Comparison of ENCODE assay signal across 14 cellular contexts in the genomic region with DNA sequence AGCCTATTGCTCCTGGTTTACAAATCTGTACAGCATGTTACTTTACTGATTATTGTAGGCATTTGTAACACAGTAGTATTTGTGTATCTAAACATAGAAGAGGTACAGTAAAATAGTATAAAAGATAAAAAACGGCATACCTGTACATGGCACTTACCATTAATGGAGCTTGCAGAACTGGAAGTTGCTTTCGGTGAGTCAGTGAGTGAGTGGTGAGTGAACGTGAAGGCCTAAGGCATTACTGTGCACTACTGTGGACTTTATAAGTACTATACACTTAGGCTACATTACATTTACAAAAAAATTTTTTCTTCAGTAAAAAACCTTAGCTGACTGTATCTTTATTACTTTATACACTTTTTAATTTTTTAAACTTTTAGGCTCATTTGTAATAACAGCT.
"Had no signal": no experiment of that assay in that cellular context is flagged by ENCODE, and none has a peak within 500 bp of the region (broad histone marks: within the 10 kb centered on the region; RNA-seq: fewer than 3 reads in every experiment).

No MANE protein-coding gene starts in this region.

- H3K4me3 ChIP-seq: esophagus muscularis mucosa, left lung, ovary, spleen, suprapubic skin had no signal

- H3K36me3 ChIP-seq: esophagus muscularis mucosa, left lung, ovary, spleen, suprapubic skin had no signal

- DNase-seq: activated CD4-positive, CD25-positive, alpha-beta regulatory T cell treated with anti-CD3 and anti-CD28 coated beads, Interleukin-2, amount 50 U/mL, for 72 hours; activated naive CD4-positive, alpha-beta T cell treated with anti-CD3 and anti-CD28 coated beads for 36 hours; caudate nucleus; foreskin melanocyte; head of caudate nucleus; left lung; naive B cell; ovary; spleen; T-helper 1 cell; T1000 had no signal

- H3K27ac ChIP-seq: esophagus muscularis mucosa, left lung, ovary, spleen, suprapubic skin had no signal

- H3K27me3 ChIP-seq: esophagus muscularis mucosa, left lung, ovary, spleen, suprapubic skin had no signal

- H3K9me3 ChIP-seq: esophagus muscularis mucosa, left lung, ovary, spleen, suprapubic skin had no signal

- ATAC-seq: left lung, sciatic nerve had no signal

- H3K4me1 ChIP-seq: spleen, suprapubic skin had no signal
